ENCODE assay signal across 26 cellular contexts in genomic region chr17:38905375-38905774, GRCh38. TPM values are rescaled to one million over a fixed set of nuclear protein-coding genes. Genes with fewer than 3 reads are reported as not detected.
DNase-seq lines count a peak whose midpoint lies in the region; ATAC-seq, FAIRE-seq and TF ChIP-seq lines count a peak whose summit lies in the region.
"Had no signal": no experiment of that assay in that cellular context is flagged by ENCODE, and none has a peak within 500 bp of the region (broad histone marks: within the 10 kb centered on the region; RNA-seq: fewer than 3 reads in every experiment).

No MANE protein-coding gene starts in this region.

- no peak overlapping the region for H2AFZ ChIP-seq in PC-9

- H3K9me3 Mint-ChIP-seq in stimulated activated naive CD8-positive, alpha-beta T cell treated with anti-CD3 and anti-CD28 coated beads, Interleukin-15, Interleukin-2, amounts not matched to agents 100 ng/mL and 50 ng/mL, for 24 hours: no peaks in the 10 kb centered on the region
- no peaks in the 10 kb centered on the region for H3K9me3 Mint-ChIP-seq in stimulated activated naive CD8-positive, alpha-beta T cell treated with anti-CD3 and anti-CD28 coated beads, Interleukin-15, amount 100 ng/mL, for 72 hours
- no peaks in the 10 kb centered on the region for H3K9me3 Mint-ChIP-seq in immature natural killer cell
- H3K9me3 Mint-ChIP-seq: activated T-helper 1 cell treated with anti-CD3 and anti-CD28 coated beads, Interleukin-12 subunit alpha, Interleukin-12 subunit beta, Interleukin-2, Interleukin-4 antibody, amounts not matched to agents 30 ng/mL and 10 ng/mL and 1 ng/mL, durations not matched to agents 14 hours and 24 hours and 36 hours; central memory CD8-positive, alpha-beta T cell; endodermal cell had no signal

- H3K36me3 ChIP-seq in subcutaneous abdominal adipose tissue (ENCODE audit: control insufficient read depth in 5 of 5, insufficient read depth in 5 of 5, low read length in 5 of 5) (peaks cover 0 to 42% (median 17%) of the 10 kb centered on the region in 5 donors), PC-9 (ENCODE audit: low read depth) (peaks cover 31% of the 10 kb centered on the region)

- H3K27me3 ChIP-seq in HL-60 (ENCODE audit: insufficient read depth, poor library complexity, severe bottlenecking) (no peaks in the 10 kb centered on the region), subcutaneous abdominal adipose tissue (ENCODE audit: control insufficient read depth in 5 of 5, insufficient read depth in 4 of 5, low read length in 5 of 5) (no peaks in the 10 kb centered on the region), PC-9 (ENCODE audit: insufficient read depth, low read depth) (no peaks in the 10 kb centered on the region)
- H3K27me3 ChIP-seq: MG63, upper lobe of left lung had no signal

- H3K4me3 ChIP-seq in HL-60 (replicated peaks; ENCODE audit: insufficient read depth, low read length) (no peak overlapping the region), subcutaneous abdominal adipose tissue (ENCODE audit: low read depth in 1 of 5, low read length in 5 of 5) (no peak overlapping the region), PC-9 (no peak overlapping the region)
- H3K4me3 ChIP-seq: MG63, SK-N-MC, upper lobe of left lung had no signal

- peaks cover 83% of the 10 kb centered on the region for H3K79me2 ChIP-seq in PC-9 (ENCODE audit: low read depth)

- no peak overlapping the region for H3K4me3 Mint-ChIP-seq in stimulated activated naive CD8-positive, alpha-beta T cell treated with anti-CD3 and anti-CD28 coated beads, Interleukin-15, Interleukin-2, amounts not matched to agents 100 ng/mL and 50 ng/mL, for 24 hours
- no peak overlapping the region for H3K4me3 Mint-ChIP-seq in stimulated activated naive CD8-positive, alpha-beta T cell treated with anti-CD3 and anti-CD28 coated beads, Interleukin-15, amount 100 ng/mL, for 72 hours
- H3K4me3 Mint-ChIP-seq in immature natural killer cell: peak overlapping the region in 1 of 5 donors; percentile 10
- H3K4me3 Mint-ChIP-seq: activated T-helper 1 cell treated with anti-CD3 and anti-CD28 coated beads, Interleukin-12 subunit alpha, Interleukin-12 subunit beta, Interleukin-2, Interleukin-4 antibody, amounts not matched to agents 30 ng/mL and 10 ng/mL and 1 ng/mL, durations not matched to agents 14 hours and 24 hours and 36 hours; central memory CD8-positive, alpha-beta T cell; endodermal cell had no signal

- H3K27ac Mint-ChIP-seq in stimulated activated naive CD8-positive, alpha-beta T cell treated with anti-CD3 and anti-CD28 coated beads, Interleukin-15, Interleukin-2, amounts not matched to agents 100 ng/mL and 50 ng/mL, for 24 hours: peak overlapping the region; percentile 67
- H3K27ac Mint-ChIP-seq in stimulated activated naive CD8-positive, alpha-beta T cell treated with anti-CD3 and anti-CD28 coated beads, Interleukin-15, amount 100 ng/mL, for 72 hours: peak overlapping the region in 1 of 2 donors; percentile 57
- H3K27ac Mint-ChIP-seq in immature natural killer cell: peak overlapping the region; percentile 77 to 99 (median 80)
- H3K27ac Mint-ChIP-seq: activated T-helper 1 cell treated with anti-CD3 and anti-CD28 coated beads, Interleukin-12 subunit alpha, Interleukin-12 subunit beta, Interleukin-2, Interleukin-4 antibody, amounts not matched to agents 30 ng/mL and 10 ng/mL and 1 ng/mL, durations not matched to agents 14 hours and 24 hours and 36 hours; endodermal cell had no signal

- H3K9me2 ChIP-seq in PC-9 (ENCODE audit: insufficient read depth): no peaks in the 10 kb centered on the region

- POLR2A ChIA-PET in PC-9 (lab: Charles Lee; ENCODE audit: unreplicated experiment): no interaction called here

- H3K4me1 ChIP-seq in subcutaneous abdominal adipose tissue (ENCODE audit: control insufficient read depth in 5 of 5, insufficient read depth in 5 of 5, low read length in 5 of 5) (peaks cover 12 to 70% (median 63%) of the 10 kb centered on the region in 5 donors), PC-9 (replicated peaks; ENCODE audit: insufficient read depth) (peaks cover 26% of the 10 kb centered on the region)

- intact Hi-C loops in PC-9 (cut with micrococcal nuclease; ENCODE audit: unreplicated experiment): no loop called here

- DNase-seq in stimulated activated naive CD8-positive, alpha-beta T cell treated with anti-CD3 and anti-CD28 coated beads, Interleukin-15, amount 100 ng/mL, for 72 hours: no peak
- DNase-seq in HL-60 (ENCODE audit: low read depth in 1 of 2, low spot score in 1 of 2) (no peak), immature natural killer cell (no peak), D721Med (ENCODE audit: insufficient read length, low spot score) (no peak), PC-9 (no peak)
- DNase-seq: activated CD4-positive, CD25-positive, alpha-beta regulatory T cell; DND-41; endodermal cell; glutamatergic neuron; mesenchymal stem cell; MG63; NCI-H1105; NCI-H187 treated with DMSO at 0.1 percent for 48 hours; NCI-H2171 treated with DMSO at 0.1 percent for 48 hours; NCI-H510A; stimulated activated CD4-positive, alpha-beta T cell treated with anti-CD3 and anti-CD28 coated beads, Interleukin-4, amount 100 ng/mL, for 1 hour; upper lobe of left lung had no signal

- peaks cover 56% of the 10 kb centered on the region for H3F3A ChIP-seq in PC-9 (ENCODE audit: insufficient read depth, low read depth)

- peaks cover 35% of the 10 kb centered on the region for H3K36me3 Mint-ChIP-seq in stimulated activated naive CD8-positive, alpha-beta T cell treated with anti-CD3 and anti-CD28 coated beads, Interleukin-15, Interleukin-2, amounts not matched to agents 100 ng/mL and 50 ng/mL, for 24 hours (ENCODE audit: low read depth)
- H3K36me3 Mint-ChIP-seq in immature natural killer cell: peaks cover 0 to 14% (median 9%) of the 10 kb centered on the region in 3 donors

- BruUV-seq in PC-9 (replicated peaks; lab: Mats Ljungman, UMichigan): no TSS peak

- H3K9me3 ChIP-seq in subcutaneous abdominal adipose tissue (ENCODE audit: control insufficient read depth in 5 of 5, low read length in 5 of 5) (no peaks in the 10 kb centered on the region), PC-9 (ENCODE audit: insufficient read depth, low read depth) (no peaks in the 10 kb centered on the region)
- H3K9me3 ChIP-seq: MG63, upper lobe of left lung had no signal

- FAIRE-seq in D721Med (lab: Jason Lieb, UNC): no peak
- FAIRE-seq: H1 had no signal

- TF ChIP-seq CTCF in HL-60 (IDR thresholded peaks at IDR 0.05; ENCODE audit: insufficient read depth, low read length) (no peak), D721Med (IDR thresholded peaks at IDR 0.05; ENCODE audit: insufficient read depth, missing control alignments) (no peak), PC-9 (conservative IDR thresholded peaks at IDR 0.05) (no peak)

- peaks cover 52% of the 10 kb centered on the region for H4K20me1 ChIP-seq in PC-9 (ENCODE audit: insufficient read depth)

- CTCF ChIA-PET in PC-9 (lab: Charles Lee): no interaction called here

- no peak for ATAC-seq in stimulated activated naive CD8-positive, alpha-beta T cell treated with anti-CD3 and anti-CD28 coated beads, Interleukin-15, amount 100 ng/mL, for 72 hours
- no peak for ATAC-seq in HG03039 (IDR thresholded peaks at IDR 0.05; ENCODE audit: unreplicated experiment)
- ATAC-seq: left lobe of liver had no signal

- H3K9ac ChIP-seq in subcutaneous abdominal adipose tissue (ENCODE audit: low read length in 5 of 5): no peak overlapping the region
- H3K9ac ChIP-seq: KMS-11 had no signal

- H3K4me2 ChIP-seq in PC-9: no peak overlapping the region
- H3K4me2 ChIP-seq: KMS-11 had no signal

- H3K4me1 Mint-ChIP-seq in stimulated activated naive CD8-positive, alpha-beta T cell treated with anti-CD3 and anti-CD28 coated beads, Interleukin-15, Interleukin-2, amounts not matched to agents 100 ng/mL and 50 ng/mL, for 24 hours (ENCODE audit: low read depth): peaks cover 62% of the 10 kb centered on the region
- H3K4me1 Mint-ChIP-seq in stimulated activated naive CD8-positive, alpha-beta T cell treated with anti-CD3 and anti-CD28 coated beads, Interleukin-15, amount 100 ng/mL, for 72 hours: peaks cover 72% of the 10 kb centered on the region
- peaks cover 86 to 94% of the 10 kb centered on the region in 2 donors for H3K4me1 Mint-ChIP-seq in immature natural killer cell

- peak overlapping the region; percentile 34; the same call in 1 of the 2 replicates for H3K27ac ChIP-seq in HL-60 (replicated peaks)
- peak overlapping the region; percentile 30 for H3K27ac ChIP-seq in subcutaneous abdominal adipose tissue (ENCODE audit: low read depth, low read length)
- H3K27ac ChIP-seq in PC-9: no peak overlapping the region
- H3K27ac ChIP-seq: KMS-11, SK-N-MC had no signal

- no peaks in the 10 kb centered on the region for H3K27me3 Mint-ChIP-seq in stimulated activated naive CD8-positive, alpha-beta T cell treated with anti-CD3 and anti-CD28 coated beads, Interleukin-15, Interleukin-2, amounts not matched to agents 100 ng/mL and 50 ng/mL, for 24 hours
- no peaks in the 10 kb centered on the region for H3K27me3 Mint-ChIP-seq in stimulated activated naive CD8-positive, alpha-beta T cell treated with anti-CD3 and anti-CD28 coated beads, Interleukin-15, amount 100 ng/mL, for 72 hours
- peaks cover 8 to 10% (median 10%) of the 10 kb centered on the region in 3 donors for H3K27me3 Mint-ChIP-seq in immature natural killer cell (ENCODE audit: low read depth in 3 of 3)
- H3K27me3 Mint-ChIP-seq: central memory CD8-positive, alpha-beta T cell had no signal

RNA-seq across cellular contexts. Expression of gene LASP1, which starts 35.5 kb away (rescaled TPM):
- 100 to 1,000 TPM in 1 of 3 donors, 10 to 100 TPM in 2; 94.3 to 171 (median 96.5) TPM for polyA plus RNA-seq in immature natural killer cell
- 220 and 309 TPM in 2 replicates for total RNA-seq in PC-9 (2021)

RNA-seq across cellular contexts. Expression of gene RPL23, which starts 51.9 kb away (rescaled TPM):
- polyA plus RNA-seq in immature natural killer cell: 100 to 1,000 TPM; 285 to 713 (median 532) TPM
- total RNA-seq in PC-9 (2021): 1,146 and 1,262 TPM in 2 replicates
